ENCODE assay signal across 8 cellular contexts in genomic region chr1:78145105-78145580, GRCh38.
A peak's percentile ranks its signal among the peaks of the same experiment; 100 is the strongest.
DNase-seq lines count a peak whose midpoint lies in the region; ATAC-seq, FAIRE-seq and TF ChIP-seq lines count a peak whose summit lies in the region.

No MANE protein-coding gene starts in this region.

- peaks cover 4% of the 10 kb centered on the region; the same call in 1 of the 3 replicates for H3K4me1 ChIP-seq in A549
- no peaks in the 10 kb centered on the region for H3K4me1 ChIP-seq in RWPE2 (ENCODE audit: insufficient read depth, poor library complexity, severe bottlenecking)

- TF ChIP-seq POLR2A in A549 (IDR thresholded peaks at IDR 0.05; ENCODE audit: low read length), result no peak

- CTCF ChIA-PET in A549 (lab: Yijun Ruan, JAX), result interaction anchor here (0.7 to 2.7 kb wide), 15 partner anchors 8 to 531 kb away, joined by 3 to 24 read pairs (median 4); no protein-coding TSS in a partner anchor

- H3K36me3 ChIP-seq in RWPE2 (ENCODE audit: low read depth), result no peaks in the 10 kb centered on the region
- no peaks in the 10 kb centered on the region for H3K36me3 ChIP-seq in bronchial epithelial cell (ENCODE audit: control insufficient read depth, insufficient read depth, low read length)
- no peaks in the 10 kb centered on the region for H3K36me3 ChIP-seq in kidney epithelial cell (ENCODE audit: control insufficient read depth, insufficient read depth, low read length)

- H3K4me2 ChIP-seq in A549, result no peak overlapping the region

- H3K27me3 ChIP-seq in RWPE2 (ENCODE audit: insufficient read depth, poor library complexity, severe bottlenecking) (no peaks in the 10 kb centered on the region), bronchial epithelial cell (ENCODE audit: control insufficient read depth, insufficient read depth, low read length) (no peaks in the 10 kb centered on the region), kidney epithelial cell (ENCODE audit: control insufficient read depth, insufficient read depth, low read length) (no peaks in the 10 kb centered on the region)

- TF ChIP-seq RAD21 in A549 (conservative IDR thresholded peaks at IDR 0.05 in 1 of 2, IDR thresholded peaks at IDR 0.05 in 1 of 2), result peak; percentile 69 to 80

- H3K27ac ChIP-seq in A549, result no peak overlapping the region
- H3K27ac ChIP-seq in RWPE2 (ENCODE audit: poor library complexity, severe bottlenecking), result no peak overlapping the region

- 8% methylated on average over 2 of the region's 2 CpGs for WGBS in A549 (ENCODE audit: missing lambda C conversion rate)

- peak; percentile 76 to 88; a peak in 5 of 6 replicates for ATAC-seq in A549
- ATAC-seq in RWPE2 (ENCODE audit: low read depth), result peak; percentile 70

- no peak for FAIRE-seq in A549 (lab: Jason Lieb, UNC)
- FAIRE-seq in bronchial epithelial cell (lab: Jason Lieb, UNC), result peak; percentile 70

- H3K4me3 ChIP-seq in A549, result no peak overlapping the region
- H3K4me3 ChIP-seq in RWPE2 (ENCODE audit: severe bottlenecking), result no peak overlapping the region
- no peak overlapping the region for H3K4me3 ChIP-seq in bronchial epithelial cell (ENCODE audit: low read depth, low read length)
- no peak overlapping the region for H3K4me3 ChIP-seq in kidney epithelial cell (ENCODE audit: low read depth, low read length)

- POLR2A ChIA-PET in A549 (lab: Yijun Ruan, JAX), result no interaction called here

- peak; percentile 21 to 60 for DNase-seq in A549 (ENCODE audit: low read depth in 1 of 2, low spot score in 1 of 2)
- DNase-seq in HCEC 1CT, result peak; percentile 82
- DNase-seq in Kasumi-1 (lab: John Stamatoyannopoulos, UW), result peak; percentile 76 to 83
- DNase-seq in RWPE2 (ENCODE audit: low spot score), result no peak
- DNase-seq in bronchial epithelial cell (ENCODE audit: low read depth), result peak; percentile 68
- DNase-seq in kidney epithelial cell (ENCODE audit: low read depth), result peak; percentile 32
- peak; percentile 4 to 17 for DNase-seq in stimulated activated CD4-positive, alpha-beta T cell treated with anti-CD3 and anti-CD28 coated beads, Interleukin-4, amount 100 ng/mL, for 4 hours

- H3K9me3 ChIP-seq in A549 (no peaks in the 10 kb centered on the region), RWPE2 (ENCODE audit: severe bottlenecking) (no peaks in the 10 kb centered on the region)

- TF ChIP-seq EP300 in A549 (IDR thresholded peaks at IDR 0.05), result no peak

- TF ChIP-seq CTCF in A549 (IDR thresholded peaks at IDR 0.05), result peak; percentile 69
- TF ChIP-seq CTCF in GM12801 (IDR thresholded peaks at IDR 0.05; ENCODE audit: extremely low read depth, insufficient read length), result peak; percentile 11
- peak; percentile 98 for TF ChIP-seq CTCF in RWPE2 (IDR thresholded peaks at IDR 0.05; ENCODE audit: poor library complexity, severe bottlenecking)
- TF ChIP-seq CTCF in bronchial epithelial cell (IDR thresholded peaks at IDR 0.05; ENCODE audit: insufficient read depth, low read length, severe bottlenecking), result peak; percentile 77
- TF ChIP-seq CTCF in kidney epithelial cell (IDR thresholded peaks at IDR 0.05; ENCODE audit: insufficient read depth, low read length, poor library complexity, severe bottlenecking), result peak; percentile 81

TF ChIP-seq in A549, 52 proteins besides CTCF, POLR2A, EP300 and RAD21:
- TF ChIP-seq EHMT2 (IDR thresholded peaks at IDR 0.05; ENCODE audit: low read depth), result no peak
- TF ChIP-seq SMC3 (IDR thresholded peaks at IDR 0.05), result peak; percentile 73

Comparison
In these comparisons a context has a peak if more than half of its experiments do, and no peak if none do; other contexts are left out.
1. CTCF ChIP-seq: peak in every context shown above with its lines; median percentile 98 in RWPE2; 81 in kidney epithelial cell; 77 in bronchial epithelial cell; 69 in A549; 11 in GM12801.